In genomic region chr6:111361648-111362047, GRCh38 we compare ENCODE assay signal across 10 cellular contexts.
A peak's percentile ranks its signal among the peaks of the same experiment; 100 is the strongest.
DNase-seq lines count a peak whose midpoint lies in the region; ATAC-seq and TF ChIP-seq lines count a peak whose summit lies in the region.
"Had no signal": no experiment of that assay in that cellular context is flagged by ENCODE, and none has a peak within 500 bp of the region (broad histone marks: within the 10 kb centered on the region; RNA-seq: fewer than 3 reads in every experiment).

No MANE protein-coding gene starts in this region.

- ATAC-seq in stimulated activated naive CD8-positive, alpha-beta T cell treated with anti-CD3 and anti-CD28 coated beads, Interleukin-15, amount 100 ng/mL, for 72 hours, result no peak
- ATAC-seq in esophagus mucosa, result no peak

- TF ChIP-seq CTCF in ascending aorta (IDR thresholded peaks at IDR 0.05) (peak in 2 of 3 experiments; percentile 22 to 56), tibial artery (IDR thresholded peaks at IDR 0.05) (peak; percentile 38 to 51)

- H3K27ac Mint-ChIP-seq in stimulated activated naive CD8-positive, alpha-beta T cell treated with anti-CD3 and anti-CD28 coated beads, Interleukin-15, amount 100 ng/mL, for 72 hours, result no peak overlapping the region

- H3K4me3 Mint-ChIP-seq in stimulated activated naive CD8-positive, alpha-beta T cell treated with anti-CD3 and anti-CD28 coated beads, Interleukin-15, amount 100 ng/mL, for 72 hours, result no peak overlapping the region

- no peaks in the 10 kb centered on the region for H3K9me3 Mint-ChIP-seq in stimulated activated naive CD8-positive, alpha-beta T cell treated with anti-CD3 and anti-CD28 coated beads, Interleukin-15, amount 100 ng/mL, for 72 hours

- intact Hi-C loops in ascending aorta (cut with DNase I) (loop anchor here (2.0 kb wide), 1 partner anchor 281 kb away; no protein-coding TSS in a partner anchor), tibial artery (cut with DNase I; ENCODE audit: low total_unique reads) (loop anchor here (10.0 kb wide), 1 partner anchor 253 kb away; no protein-coding TSS in a partner anchor)

- H3K4me1 ChIP-seq in ascending aorta (no peaks in the 10 kb centered on the region), tibial artery (no peaks in the 10 kb centered on the region)

- no peaks in the 10 kb centered on the region for H3K4me1 Mint-ChIP-seq in stimulated activated naive CD8-positive, alpha-beta T cell treated with anti-CD3 and anti-CD28 coated beads, Interleukin-15, amount 100 ng/mL, for 72 hours

- H3K27ac ChIP-seq in ascending aorta (no peak overlapping the region), tibial artery (no peak overlapping the region)
- H3K27ac ChIP-seq: neutrophil, SK-N-MC had no signal

- peak; percentile 28 for DNase-seq in Daoy (ENCODE audit: low read depth)
- DNase-seq in LoVo (ENCODE audit: low spot score), result peak; percentile 6
- no peak for DNase-seq in ascending aorta (ENCODE audit: low spot score in 2 of 2)
- peak; percentile 69 for DNase-seq in iPS-NIHi7 (ENCODE audit: extremely low spot score)
- DNase-seq in tibial artery, result peak in 1 of 2 donors; percentile 35
- DNase-seq in stimulated activated naive CD8-positive, alpha-beta T cell treated with anti-CD3 and anti-CD28 coated beads, Interleukin-15, amount 100 ng/mL, for 72 hours, result no peak
- DNase-seq in activated naive CD4-positive, alpha-beta T cell treated with Interleukin-2 at 50 U/mL for 16 hours, result no peak

- H3K27me3 ChIP-seq in ascending aorta, result no peaks in the 10 kb centered on the region
- no peaks in the 10 kb centered on the region for H3K27me3 ChIP-seq in tibial artery
- H3K27me3 ChIP-seq: neutrophil had no signal

- peaks cover 0 to 28% of the 10 kb centered on the region in 2 donors for H3K36me3 ChIP-seq in ascending aorta
- peaks cover 3 to 27% (median 23%) of the 10 kb centered on the region in 3 donors for H3K36me3 ChIP-seq in tibial artery

- no peaks in the 10 kb centered on the region for H3K27me3 Mint-ChIP-seq in stimulated activated naive CD8-positive, alpha-beta T cell treated with anti-CD3 and anti-CD28 coated beads, Interleukin-15, amount 100 ng/mL, for 72 hours

- H3K9me3 ChIP-seq in ascending aorta, result no peaks in the 10 kb centered on the region
- H3K9me3 ChIP-seq in tibial artery, result no peaks in the 10 kb centered on the region
- H3K9me3 ChIP-seq: neutrophil had no signal

- H3K4me3 ChIP-seq in ascending aorta (no peak overlapping the region), tibial artery (no peak overlapping the region)
- H3K4me3 ChIP-seq: SK-N-MC had no signal

Comparison
In these comparisons a context has a peak if more than half of its experiments do, and no peak if none do; other contexts are left out.
1. DNase-seq: peak in Daoy (single experiment), LoVo (single experiment) and iPS-NIHi7 (single experiment); none in ascending aorta (0 of 2), stimulated activated naive CD8-positive, alpha-beta T cell treated with anti-CD3 and anti-CD28 coated beads, Interleukin-15, amount 100 ng/mL, for 72 hours (0 of 2) and activated naive CD4-positive, alpha-beta T cell treated with Interleukin-2 at 50 U/mL for 16 hours (single experiment).